In genomic region chr12:116144384-116144783, GRCh38 we compare ENCODE assay signal across 10 cellular contexts.
DNase-seq lines count a peak whose midpoint lies in the region; ATAC-seq and TF ChIP-seq lines count a peak whose summit lies in the region.
"Had no signal": no experiment of that assay in that cellular context is flagged by ENCODE, and none has a peak within 500 bp of the region (broad histone marks: within the 10 kb centered on the region; RNA-seq: fewer than 3 reads in every experiment).

No MANE protein-coding gene starts in this region.

- no peak overlapping the region for H3K4me3 ChIP-seq in heart right ventricle
- H3K4me3 ChIP-seq in left ventricle myocardium inferior: no peak overlapping the region
- H3K4me3 ChIP-seq in mesendoderm (ENCODE audit: low read length): no peak overlapping the region

- H2AK5ac ChIP-seq in mesendoderm (ENCODE audit: low read length): no peak overlapping the region

- H3K23ac ChIP-seq in mesendoderm (ENCODE audit: low read length): no peak overlapping the region

- H2BK120ac ChIP-seq in mesendoderm (ENCODE audit: low read depth, low read length): no peak overlapping the region

- H3K36me3 ChIP-seq in heart right ventricle (no peaks in the 10 kb centered on the region), left ventricle myocardium inferior (no peaks in the 10 kb centered on the region), mesendoderm (ENCODE audit: control insufficient read depth, insufficient read depth, low read length) (no peaks in the 10 kb centered on the region)

- no peak overlapping the region for H3K4me2 ChIP-seq in mesendoderm (ENCODE audit: low read length)

- POLR2A ChIA-PET in activated B cell treated with CpG ODN at 0.5 μM for 24 hours (lab: Charles Lee): no interaction called here

- peaks cover 63% of the 10 kb centered on the region for H3K79me2 ChIP-seq in mesendoderm (ENCODE audit: control insufficient read depth, insufficient read depth, low read length)

- CTCF ChIA-PET in activated B cell treated with CpG ODN at 0.5 μM for 24 hours (lab: Charles Lee): interaction anchor here (1.5 to 4.5 kb wide), 3 partner anchors 92 to 565 kb away, joined by 3 to 22 read pairs (median 4); no protein-coding TSS in a partner anchor

- H3K9me3 ChIP-seq in heart right ventricle (no peaks in the 10 kb centered on the region), left ventricle myocardium inferior (replicated peaks) (no peaks in the 10 kb centered on the region)

- peaks cover 0 to 89% (median 69%) of the 10 kb centered on the region in 9 donors for H3K4me1 ChIP-seq in heart right ventricle
- peaks cover 83% of the 10 kb centered on the region for H3K4me1 ChIP-seq in left ventricle myocardium inferior
- H3K4me1 ChIP-seq in mesendoderm (ENCODE audit: control insufficient read depth, low read depth, low read length): peaks cover 4% of the 10 kb centered on the region

- DNase-seq in heart right ventricle (no peak), left ventricle myocardium inferior (no peak), activated B cell treated with CpG ODN at 0.5 μM for 24 hours (no peak), mesendoderm (no peak), type B pancreatic cell (ENCODE audit: extremely low spot score, unreplicated experiment) (no peak), NCI-H2029 treated with DMSO at 0.1 percent for 48 hours (lab: John Stamatoyannopoulos, UW) (no peak), left lobe of liver (ENCODE audit: low spot score) (no peak), glomerular visceral epithelial cell (ENCODE audit: extremely low spot score) (no peak)
- DNase-seq: KG1, NCI-H446 had no signal

- H3K9me3 Mint-ChIP-seq in activated B cell treated with CpG ODN at 0.5 μM for 24 hours (no peaks in the 10 kb centered on the region), type B pancreatic cell (no peaks in the 10 kb centered on the region)

- H3K36me3 Mint-ChIP-seq in activated B cell treated with CpG ODN at 0.5 μM for 24 hours (ENCODE audit: low read depth) (no peaks in the 10 kb centered on the region), type B pancreatic cell (no peaks in the 10 kb centered on the region)

- H3K4me3 Mint-ChIP-seq in activated B cell treated with CpG ODN at 0.5 μM for 24 hours: no peak overlapping the region
- no peak overlapping the region for H3K4me3 Mint-ChIP-seq in type B pancreatic cell

- H2BK5ac ChIP-seq in mesendoderm (ENCODE audit: low read length): no peak overlapping the region

- ATAC-seq in heart right ventricle (no peak), activated B cell treated with CpG ODN at 0.5 μM for 24 hours (ENCODE audit: low read depth) (no peak), left lobe of liver (no peak)

- no peaks in the 10 kb centered on the region for H3K27me3 Mint-ChIP-seq in activated B cell treated with CpG ODN at 0.5 μM for 24 hours
- H3K27me3 Mint-ChIP-seq in type B pancreatic cell: no peaks in the 10 kb centered on the region

- peak overlapping the region; percentile 21 for H3K27ac Mint-ChIP-seq in activated B cell treated with CpG ODN at 0.5 μM for 24 hours
- H3K27ac Mint-ChIP-seq in type B pancreatic cell: peak overlapping the region; percentile 62

- no peak overlapping the region for H4K5ac ChIP-seq in mesendoderm (ENCODE audit: low read length)

- H3K4ac ChIP-seq in mesendoderm (ENCODE audit: low read depth, low read length): no peak overlapping the region

- peak overlapping the region; percentile 51 for H3K18ac ChIP-seq in mesendoderm (ENCODE audit: low read length)

- H2BK15ac ChIP-seq in mesendoderm (replicated peaks; ENCODE audit: low read depth): no peak overlapping the region

- intact Hi-C loops in heart right ventricle (cut with DNase I): loop anchor here in 6 of 10 donors (5.0 to 10.0 kb wide), 7 partner anchors 78 to 550 kb away; no protein-coding TSS in a partner anchor
- intact Hi-C loops in left ventricle myocardium inferior (cut with micrococcal nuclease): loop anchor here (10.0 kb wide), 1 partner anchor 90 kb away; no protein-coding TSS in a partner anchor
- intact Hi-C loops in activated B cell treated with CpG ODN at 0.5 μM for 24 hours (cut with micrococcal nuclease): no loop called here

- H3K4me1 Mint-ChIP-seq in activated B cell treated with CpG ODN at 0.5 μM for 24 hours: peaks cover 55% of the 10 kb centered on the region
- peaks cover 45% of the 10 kb centered on the region for H3K4me1 Mint-ChIP-seq in type B pancreatic cell (ENCODE audit: unreplicated experiment)

- no peak for TF ChIP-seq CTCF in heart right ventricle (IDR thresholded peaks at IDR 0.05)
- no peak for TF ChIP-seq CTCF in left ventricle myocardium inferior (IDR thresholded peaks at IDR 0.05; ENCODE audit: borderline replicate concordance)
- TF ChIP-seq CTCF in activated B cell treated with CpG ODN at 0.5 μM for 24 hours (IDR thresholded peaks at IDR 0.05): no peak
- TF ChIP-seq CTCF in type B pancreatic cell (conservative IDR thresholded peaks at IDR 0.05): no peak

- no peak overlapping the region for H3K56ac ChIP-seq in mesendoderm (ENCODE audit: low read length)

- no peak overlapping the region for H4K8ac ChIP-seq in mesendoderm (ENCODE audit: low read depth, low read length)

- whole genome bisulfite sequencing in heart right ventricle, 2 donors: 50 to 54% methylated on average over 1 of the region's 1 CpG
- WGBS in mesendoderm (ENCODE audit: extremely low coverage, insufficient coverage, low lambda C conversion rate): no CpG with 5 or more reads among the region's 1 CpG

- no peak overlapping the region for H3K9ac ChIP-seq in mesendoderm (ENCODE audit: low read length)

- H3K27ac ChIP-seq in heart right ventricle: peak overlapping the region in 6 of 10 donors; percentile 11 to 59 (median 46)
- H3K27ac ChIP-seq in left ventricle myocardium inferior (replicated peaks): no peak overlapping the region
- H3K27ac ChIP-seq in mesendoderm (ENCODE audit: low read depth, low read length): no peak overlapping the region

- no peaks in the 10 kb centered on the region for H3K27me3 ChIP-seq in heart right ventricle
- no peaks in the 10 kb centered on the region for H3K27me3 ChIP-seq in left ventricle myocardium inferior (ENCODE audit: low read depth)
- H3K27me3 ChIP-seq in mesendoderm (ENCODE audit: insufficient read depth, low read length, poor library complexity): no peaks in the 10 kb centered on the region

- H3K79me1 ChIP-seq in mesendoderm (ENCODE audit: low read length): peaks cover 8% of the 10 kb centered on the region

Comparison
In these comparisons a context has a peak if more than half of its experiments do, and no peak if none do; other contexts are left out.
1. H3K27ac ChIP-seq: peak in heart right ventricle (6 of 10); none in left ventricle myocardium inferior (single experiment) and mesendoderm (single experiment).